ENCODE assay signal across 17 cellular contexts in the genomic region with DNA sequence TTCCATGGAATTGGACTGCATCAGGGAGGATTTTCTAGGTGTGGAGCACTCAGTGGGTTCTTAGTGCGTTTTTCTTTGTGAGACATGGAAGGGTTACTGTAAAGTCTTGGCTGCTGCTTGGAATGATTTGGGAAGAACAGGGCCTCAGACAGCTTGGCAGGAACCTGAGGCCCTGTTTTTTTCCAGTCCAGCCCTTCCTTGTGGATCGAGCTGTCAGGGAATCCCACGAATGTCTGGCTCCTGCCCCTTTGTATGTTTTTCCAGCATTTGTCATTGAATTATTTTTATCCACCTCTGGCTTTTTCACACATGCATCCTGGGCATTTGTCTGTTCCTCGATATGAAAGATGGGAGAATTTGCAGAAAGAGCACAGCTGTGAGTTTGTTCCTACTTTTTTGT.
A peak's percentile ranks its signal among the peaks of the same experiment; 100 is the strongest.
DNase-seq lines count a peak whose midpoint lies in the region; ATAC-seq, FAIRE-seq and TF ChIP-seq lines count a peak whose summit lies in the region.
"Had no signal": no experiment of that assay in that cellular context is flagged by ENCODE, and none has a peak within 500 bp of the region (broad histone marks: within the 10 kb centered on the region; RNA-seq: fewer than 3 reads in every experiment).

No MANE protein-coding gene starts in this region.

- H3K4me3 ChIP-seq in coronary artery (no peak overlapping the region), mesenchymal stem cell (ENCODE audit: insufficient read depth in 1 of 2, low read depth in 1 of 2, low read length in 2 of 2) (peak overlapping the region in 1 of 2 experiments; percentile 45), stomach (no peak overlapping the region)
- H3K4me3 ChIP-seq in naive thymus-derived CD4-positive, alpha-beta T cell (ENCODE audit: low read length), result no peak overlapping the region
- H3K4me3 ChIP-seq: GM23338 had no signal

- H2AK5ac ChIP-seq in mesenchymal stem cell (ENCODE audit: low read length, severe bottlenecking), result peak overlapping the region; percentile 79

- no peak overlapping the region for H2AFZ ChIP-seq in mesenchymal stem cell (ENCODE audit: low read depth, low read length)
- H2AFZ ChIP-seq: GM23338 had no signal

- H3K18ac ChIP-seq in mesenchymal stem cell (ENCODE audit: low read depth in 1 of 2, low read length in 2 of 2), result no peak overlapping the region

- FAIRE-seq in HTR-8/SVneo (lab: Jason Lieb, UNC), result peak; percentile 9
- FAIRE-seq: bronchial epithelial cell had no signal

- H3K9ac ChIP-seq in mesenchymal stem cell (ENCODE audit: low read length), result peak overlapping the region; percentile 71

- H3K4me1 Mint-ChIP-seq in naive thymus-derived CD4-positive, alpha-beta T cell, result peaks cover 0 to 24% (median 4%) of the 10 kb centered on the region in 7 donors
- H3K4me1 Mint-ChIP-seq: GM23338 had no signal

- H3K79me1 ChIP-seq in mesenchymal stem cell (replicated peaks; ENCODE audit: low read length, poor library complexity, severe bottlenecking), result peaks cover 4% of the 10 kb centered on the region

- no peak overlapping the region for H3K14ac ChIP-seq in mesenchymal stem cell (ENCODE audit: low read length in 2 of 2)

- no peak for TF ChIP-seq CTCF in coronary artery (IDR thresholded peaks at IDR 0.05)
- no peak for TF ChIP-seq CTCF in stomach (IDR thresholded peaks at IDR 0.05)

- CTCF ChIA-PET in naive thymus-derived CD4-positive, alpha-beta T cell (lab: Charles Lee), result no interaction called here

- no peak overlapping the region for H2BK12ac ChIP-seq in mesenchymal stem cell (ENCODE audit: low read length in 2 of 2)

- H3K9me3 Mint-ChIP-seq in naive thymus-derived CD4-positive, alpha-beta T cell, result no peaks in the 10 kb centered on the region
- H3K9me3 Mint-ChIP-seq: GM23338; naive thymus-derived CD8-positive, alpha-beta T cell; stimulated activated memory B cell treated with anti-CD40 and anti-IgM and Interleukin-4, amounts not matched to agents 10 μg/mL and 1 μg/mL and 100 μg/mL, for 72 hours had no signal

- no peak for ATAC-seq in naive thymus-derived CD4-positive, alpha-beta T cell
- ATAC-seq in HG03469 (IDR thresholded peaks at IDR 0.05; ENCODE audit: unreplicated experiment), result no peak
- ATAC-seq: GM23338; naive thymus-derived CD8-positive, alpha-beta T cell; stimulated activated memory B cell treated with anti-CD40 and anti-IgM and Interleukin-4, amounts not matched to agents 10 μg/mL and 1 μg/mL and 100 μg/mL, for 72 hours had no signal

- no peak overlapping the region for H3K4me3 Mint-ChIP-seq in naive thymus-derived CD4-positive, alpha-beta T cell
- H3K4me3 Mint-ChIP-seq: GM23338; naive thymus-derived CD8-positive, alpha-beta T cell; stimulated activated memory B cell treated with anti-CD40 and anti-IgM and Interleukin-4, amounts not matched to agents 10 μg/mL and 1 μg/mL and 100 μg/mL, for 72 hours had no signal

- no peak overlapping the region for H3K4me2 ChIP-seq in mesenchymal stem cell (ENCODE audit: low read length, poor library complexity, severe bottlenecking)
- H3K4me2 ChIP-seq: GM23338 had no signal

- WGBS in mesenchymal stem cell, result 91% methylated on average over 3 of the region's 4 CpGs
- WGBS in stomach, 5 donors, result 26 to 40% (median 33%) methylated on average over 4 of the region's 4 CpGs

- H4K91ac ChIP-seq in mesenchymal stem cell (ENCODE audit: low read length), result no peak overlapping the region

- POLR2A ChIA-PET in naive thymus-derived CD4-positive, alpha-beta T cell (lab: Charles Lee), result no interaction called here

- no peak overlapping the region for H2BK5ac ChIP-seq in mesenchymal stem cell (ENCODE audit: low read depth, low read length, poor library complexity, severe bottlenecking)

- peaks cover 0 to 56% (median 22%) of the 10 kb centered on the region in 5 donors for H3K36me3 Mint-ChIP-seq in naive thymus-derived CD4-positive, alpha-beta T cell

- peaks cover 3 to 13% of the 10 kb centered on the region in 2 experiments for H3K36me3 ChIP-seq in mesenchymal stem cell (ENCODE audit: control insufficient read depth in 1 of 2, insufficient read depth in 2 of 2, low read depth in 1 of 2, low read length in 2 of 2)
- H3K36me3 ChIP-seq in stomach, result peaks cover 0 to 16% (median 9%) of the 10 kb centered on the region in 4 donors
- H3K36me3 ChIP-seq in naive thymus-derived CD4-positive, alpha-beta T cell (ENCODE audit: control insufficient read depth in 2 of 3, insufficient read depth in 3 of 3, low read length in 3 of 3), result peaks cover 0 to 6% (median 5%) of the 10 kb centered on the region in 3 experiments

- peak overlapping the region in 1 of 9 donors; percentile 46 for H3K27ac Mint-ChIP-seq in naive thymus-derived CD4-positive, alpha-beta T cell
- H3K27ac Mint-ChIP-seq: GM23338; naive thymus-derived CD8-positive, alpha-beta T cell; stimulated activated memory B cell treated with anti-CD40 and anti-IgM and Interleukin-4, amounts not matched to agents 10 μg/mL and 1 μg/mL and 100 μg/mL, for 72 hours had no signal

- no peaks in the 10 kb centered on the region for H3K27me3 Mint-ChIP-seq in naive thymus-derived CD4-positive, alpha-beta T cell
- H3K27me3 Mint-ChIP-seq: naive thymus-derived CD8-positive, alpha-beta T cell; stimulated activated memory B cell treated with anti-CD40 and anti-IgM and Interleukin-4, amounts not matched to agents 10 μg/mL and 1 μg/mL and 100 μg/mL, for 72 hours had no signal

- TF ChIP-seq POLR2A in stomach (IDR thresholded peaks at IDR 0.05), result no peak

- no peak overlapping the region for H3K23ac ChIP-seq in mesenchymal stem cell (ENCODE audit: low read length in 2 of 2)

- no peak overlapping the region for H3K4ac ChIP-seq in mesenchymal stem cell (ENCODE audit: low read depth in 1 of 2, low read length in 2 of 2)

- no peak for TF ChIP-seq EP300 in stomach (IDR thresholded peaks at IDR 0.05)

- H4K8ac ChIP-seq in mesenchymal stem cell (ENCODE audit: low read length), result no peak overlapping the region

- H3K27ac ChIP-seq in coronary artery (peak overlapping the region; percentile 41 to 65), mesenchymal stem cell (ENCODE audit: low read length, poor library complexity, severe bottlenecking) (peak overlapping the region; percentile 96), stomach (peak overlapping the region; percentile 39 to 82 (median 74))
- no peak overlapping the region for H3K27ac ChIP-seq in naive thymus-derived CD4-positive, alpha-beta T cell (ENCODE audit: low read depth, low read length)
- H3K27ac ChIP-seq: VCaP had no signal

- H2BK120ac ChIP-seq in mesenchymal stem cell (ENCODE audit: low read depth, low read length), result no peak overlapping the region

- H3K9me3 ChIP-seq in mesenchymal stem cell (ENCODE audit: control insufficient read depth, low read length) (no peaks in the 10 kb centered on the region), stomach (no peaks in the 10 kb centered on the region)
- H3K9me3 ChIP-seq in naive thymus-derived CD4-positive, alpha-beta T cell (ENCODE audit: control insufficient read depth in 2 of 3, low read length in 3 of 3), result no peaks in the 10 kb centered on the region

- no peak overlapping the region for H2BK15ac ChIP-seq in mesenchymal stem cell (ENCODE audit: low read depth, poor library complexity, severe bottlenecking)

- H3K27me3 ChIP-seq in mesenchymal stem cell (ENCODE audit: control insufficient read depth in 1 of 2, insufficient read depth in 1 of 2, low read length in 2 of 2) (no peaks in the 10 kb centered on the region), stomach (no peaks in the 10 kb centered on the region)
- no peaks in the 10 kb centered on the region for H3K27me3 ChIP-seq in naive thymus-derived CD4-positive, alpha-beta T cell (ENCODE audit: control insufficient read depth in 2 of 2, insufficient read depth in 2 of 2, low read length in 2 of 2)

- intact Hi-C loops in stomach (cut with DNase I; ENCODE audit: low total_unique reads), result no loop called here
- intact Hi-C loops in naive thymus-derived CD4-positive, alpha-beta T cell (cut with micrococcal nuclease), result no loop called here

- H3K4me1 ChIP-seq in mesenchymal stem cell (ENCODE audit: control insufficient read depth, insufficient read depth, low read depth, low read length) (peaks cover 19% of the 10 kb centered on the region), stomach (peaks cover 24 to 63% (median 47%) of the 10 kb centered on the region in 4 donors)
- no peaks in the 10 kb centered on the region for H3K4me1 ChIP-seq in naive thymus-derived CD4-positive, alpha-beta T cell (ENCODE audit: control insufficient read depth in 2 of 2, insufficient read depth in 2 of 2, low read length in 2 of 2)

- DNase-seq in HTR-8/SVneo (ENCODE audit: insufficient read length, low spot score) (no peak), coronary artery (ENCODE audit: low spot score) (no peak), mesenchymal stem cell (no peak), stomach (no peak), HT-29 (ENCODE audit: low spot score) (no peak), epidermal melanocyte (ENCODE audit: insufficient read length, low spot score) (no peak)
- no peak for DNase-seq in naive thymus-derived CD4-positive, alpha-beta T cell
- DNase-seq: activated effector memory CD4-positive, alpha-beta T cell treated with anti-CD3 and anti-CD28 coated beads, Interleukin-2, amount 50 U/mL, for 16 hours; DMS 273 treated with DMSO at 0.1 percent for 48 hours; effector CD8-positive, alpha-beta T cell; naive thymus-derived CD8-positive, alpha-beta T cell; NCI-H1436 had no signal
